20 cellular contexts compared by ENCODE assay signal in the genomic region with DNA sequence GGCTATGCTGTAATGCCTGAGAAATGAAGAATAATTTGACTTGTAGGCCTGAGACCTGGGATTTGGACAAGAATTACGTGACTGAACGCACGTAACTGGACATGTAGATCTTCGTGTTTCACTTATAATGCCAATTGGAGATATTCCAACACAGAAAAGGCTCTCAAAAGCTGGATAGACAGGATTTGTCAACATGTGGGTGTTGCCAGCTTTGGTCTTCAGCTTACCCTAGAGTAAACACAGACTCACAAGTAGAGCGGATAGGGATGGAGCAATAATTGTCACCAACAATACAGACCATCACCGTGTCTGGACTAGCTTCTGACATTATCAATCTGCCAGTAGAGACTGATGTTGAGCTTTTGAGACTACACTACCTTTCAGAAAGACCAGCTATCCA.
"Had no signal": no experiment of that assay in that cellular context is flagged by ENCODE, and none has a peak within 500 bp of the region (broad histone marks: within the 10 kb centered on the region; RNA-seq: fewer than 3 reads in every experiment).

No MANE protein-coding gene starts in this region.

- ATAC-seq: effector memory CD8-positive, alpha-beta T cell; gastrocnemius medialis; left ventricle myocardium superior; WTC11 had no signal

- DNase-seq: activated CD8-positive, alpha-beta memory T cell treated with anti-CD3 and anti-CD28 coated beads for 24 hours; activated CD8-positive, alpha-beta memory T cell treated with anti-CD3 and anti-CD28 coated beads, Interleukin-2, amount 50 U/mL, for 4 hours; activated naive CD4-positive, alpha-beta T cell; activated T-cell treated with anti-CD3 and anti-CD28 coated beads, Interleukin-2, amount 50 U/mL, for 24 hours; adrenal gland; effector memory CD8-positive, alpha-beta T cell; esophagus squamous epithelium; gastrocnemius medialis; hippocampal formation; left ventricle myocardium superior; midbrain; ovary; stimulated activated CD4-positive, alpha-beta T cell treated with anti-CD3 and anti-CD28 coated beads, Interleukin-4, amount 100 ng/mL, for 24 hours; substantia nigra; T1000; thyroid gland had no signal

- FAIRE-seq: astrocyte, colon, endothelial cell of umbilical vein had no signal
